In genomic region chr22:37546436-37547248, GRCh38 we compare ENCODE assay signal across 9 cellular contexts. TPM values are rescaled to one million over a fixed set of nuclear protein-coding genes. Genes with fewer than 3 reads are reported as not detected.
DNase-seq lines count a peak whose midpoint lies in the region; ATAC-seq, FAIRE-seq and TF ChIP-seq lines count a peak whose summit lies in the region.
"Had no signal": no experiment of that assay in that cellular context is flagged by ENCODE, and none has a peak within 500 bp of the region (broad histone marks: within the 10 kb centered on the region; RNA-seq: fewer than 3 reads in every experiment).

No MANE protein-coding gene starts in this region.

- H3K4me3 ChIP-seq in fibroblast of mammary gland (ENCODE audit: control insufficient read depth, low read depth, low read length) (no peak overlapping the region), muscle layer of colon (ENCODE audit: low read depth in 1 of 2, low read length in 2 of 2) (no peak overlapping the region), uterus (no peak overlapping the region)

- POLR2A ChIA-PET in activated CD4-positive, alpha-beta T cell treated with anti-CD3 and anti-CD28 coated beads, Interleukin-2, amount 10 ng/mL, durations not matched to agents 7 days and 5 days (lab: Charles Lee): no interaction called here

- H3K27ac ChIP-seq in muscle layer of colon (ENCODE audit: low read depth, low read length) (peak overlapping the region; percentile 21), uterus (peak overlapping the region; percentile 97 to 98)

- no peaks in the 10 kb centered on the region for H3K36me3 Mint-ChIP-seq in activated CD4-positive, alpha-beta T cell treated with anti-CD3 and anti-CD28 coated beads, Interleukin-2, amount 10 ng/mL, durations not matched to agents 7 days and 5 days (ENCODE audit: low read depth)

- TF ChIP-seq POLR2A in uterus (IDR thresholded peaks at IDR 0.05): no peak

- no peak overlapping the region for H3K4me3 Mint-ChIP-seq in activated CD4-positive, alpha-beta T cell treated with anti-CD3 and anti-CD28 coated beads, Interleukin-2, amount 10 ng/mL, durations not matched to agents 7 days and 5 days

- no peak overlapping the region for H3K9ac ChIP-seq in muscle layer of colon (ENCODE audit: low read length)

- peak overlapping the region; percentile 25 for H3K27ac Mint-ChIP-seq in activated CD4-positive, alpha-beta T cell treated with anti-CD3 and anti-CD28 coated beads, Interleukin-2, amount 10 ng/mL, durations not matched to agents 7 days and 5 days

- intact Hi-C loops in uterus (cut with DNase I; ENCODE audit: low total_unique reads): loop anchor here (10.0 kb wide), 1 partner anchor 48 kb away; no protein-coding TSS in a partner anchor

- FAIRE-seq in urothelium cell line (lab: Jason Lieb, UNC): no peak

- peaks cover 17% of the 10 kb centered on the region for H3K4me1 Mint-ChIP-seq in activated CD4-positive, alpha-beta T cell treated with anti-CD3 and anti-CD28 coated beads, Interleukin-2, amount 10 ng/mL, durations not matched to agents 7 days and 5 days

- H3K9me3 Mint-ChIP-seq in activated CD4-positive, alpha-beta T cell treated with anti-CD3 and anti-CD28 coated beads, Interleukin-2, amount 10 ng/mL, durations not matched to agents 7 days and 5 days: no peaks in the 10 kb centered on the region

- H3K9me3 ChIP-seq in muscle layer of colon (ENCODE audit: low read length): no peaks in the 10 kb centered on the region
- H3K9me3 ChIP-seq in uterus: no peaks in the 10 kb centered on the region

- CTCF ChIA-PET in activated CD4-positive, alpha-beta T cell treated with anti-CD3 and anti-CD28 coated beads, Interleukin-2, amount 10 ng/mL, durations not matched to agents 7 days and 5 days (lab: Charles Lee): interaction anchor here (1.3 to 16.2 kb wide), 5 partner anchors 8 to 61 kb away, joined by 5 to 397 read pairs (median 5); partner anchors contain the start of genes CDC42EP1 and GGA1

- TF ChIP-seq CTCF in fibroblast of mammary gland (conservative IDR thresholded peaks at IDR 0.05; ENCODE audit: control insufficient read depth, insufficient read depth, low read depth, low read length) (no peak), uterus (IDR thresholded peaks at IDR 0.05) (peak in 2 of 4 experiments; percentile 8 to 16)

- peaks cover 16% of the 10 kb centered on the region for H3K27me3 Mint-ChIP-seq in activated CD4-positive, alpha-beta T cell treated with anti-CD3 and anti-CD28 coated beads, Interleukin-2, amount 10 ng/mL, durations not matched to agents 7 days and 5 days

- no peak for ATAC-seq in GM18867 (IDR thresholded peaks at IDR 0.05; ENCODE audit: unreplicated experiment)

- H3K27me3 ChIP-seq in muscle layer of colon (ENCODE audit: control insufficient read depth in 1 of 2, insufficient read depth in 2 of 2, low read length in 2 of 2) (no peaks in the 10 kb centered on the region), uterus (no peaks in the 10 kb centered on the region)

- no peak for DNase-seq in activated CD4-positive, alpha-beta T cell treated with anti-CD3 and anti-CD28 coated beads, Interleukin-2, amount 10 ng/mL, durations not matched to agents 7 days and 5 days
- no peak for DNase-seq in activated CD4-positive, alpha-beta T cell treated with anti-CD3 and anti-CD28 coated beads, Interleukin-2, amount 50 U/mL, for 4 hours
- DNase-seq in fibroblast of mammary gland (ENCODE audit: low read depth) (peak; percentile 87), uterus (peak in 1 of 2 donors; percentile 74), urothelium cell line (ENCODE audit: low spot score) (no peak), HuH-7 (ENCODE audit: low spot score) (no peak)

- no peaks in the 10 kb centered on the region for H3K36me3 ChIP-seq in muscle layer of colon (ENCODE audit: insufficient read depth, low read length)
- no peaks in the 10 kb centered on the region for H3K36me3 ChIP-seq in uterus

- H3K4me1 ChIP-seq in muscle layer of colon (ENCODE audit: insufficient read depth, low read length) (peaks cover 37% of the 10 kb centered on the region), uterus (peaks cover 0 to 31% of the 10 kb centered on the region in 2 donors)

RNA-seq across cellular contexts. Expression of gene CDC42EP1, which starts 13.6 kb away (rescaled TPM):
- under 1 TPM in 1 of 2 experiments, not detected in 1; 0.30 TPM for total RNA-seq in activated CD4-positive, alpha-beta T cell treated with anti-CD3 and anti-CD28 coated beads, Interleukin-2, amount 10 ng/mL, durations not matched to agents 7 days and 5 days
- 100 to 1,000 TPM in 1 of 4 donors, 10 to 100 TPM in 3; 10.6 to 101 (median 16.5) TPM for total RNA-seq in uterus

RNA-seq across cellular contexts. Expression of gene CARD10, which starts 27.4 kb away (rescaled TPM):
- not detected for total RNA-seq in activated CD4-positive, alpha-beta T cell treated with anti-CD3 and anti-CD28 coated beads, Interleukin-2, amount 10 ng/mL, durations not matched to agents 7 days and 5 days
- total RNA-seq in uterus: 10 to 100 TPM in 2 of 4 donors, 1 to 10 TPM in 2; 4.6 to 23.4 (median 10.2) TPM

RNA-seq across cellular contexts. Expression of gene LGALS2, which starts 33.2 kb away (rescaled TPM):
- total RNA-seq in activated CD4-positive, alpha-beta T cell treated with anti-CD3 and anti-CD28 coated beads, Interleukin-2, amount 10 ng/mL, durations not matched to agents 7 days and 5 days: not detected
- not detected for total RNA-seq in uterus
- total RNA-seq: A673 had no signal

Comparison
In these comparisons a context has a peak if more than half of its experiments do, and no peak if none do; other contexts are left out.
1. RNA of gene CDC42EP1, which starts 13.6 kb away (total RNA-seq): 10.6 to 101 TPM in uterus; 0.30 TPM in activated CD4-positive, alpha-beta T cell treated with anti-CD3 and anti-CD28 coated beads, Interleukin-2, amount 10 ng/mL, durations not matched to agents 7 days and 5 days; every median in the first group is over 4 times any median in the second.
2. RNA of gene CARD10, which starts 27.4 kb away (total RNA-seq): 4.6 to 23.4 TPM in uterus; not detected in activated CD4-positive, alpha-beta T cell treated with anti-CD3 and anti-CD28 coated beads, Interleukin-2, amount 10 ng/mL, durations not matched to agents 7 days and 5 days; every median in the first group is over 4 times any median in the second.